In genomic region chr17:72206376-72206775, GRCh38 we compare ENCODE assay signal across 19 cellular contexts.
DNase-seq lines count a peak whose midpoint lies in the region; ATAC-seq and FAIRE-seq lines count a peak whose summit lies in the region.
"Had no signal": no experiment of that assay in that cellular context is flagged by ENCODE, and none has a peak within 500 bp of the region (broad histone marks: within the 10 kb centered on the region; RNA-seq: fewer than 3 reads in every experiment).

No MANE protein-coding gene starts in this region.

- no peak for ATAC-seq in HG03521 (IDR thresholded peaks at IDR 0.05; ENCODE audit: unreplicated experiment)
- ATAC-seq: HCT116 had no signal

- no peaks in the 10 kb centered on the region for H3K79me1 ChIP-seq in neuronal stem cell (ENCODE audit: low read depth, low read length)

- H3K4me1 ChIP-seq in neuronal stem cell (ENCODE audit: control insufficient read depth in 2 of 2, insufficient read depth in 1 of 2, low read depth in 1 of 2, low read length in 2 of 2): peaks cover 6 to 21% of the 10 kb centered on the region in 2 donors

- H2BK15ac ChIP-seq in neuronal stem cell (ENCODE audit: low read length): no peak overlapping the region

- H3K14ac ChIP-seq in neuronal stem cell (ENCODE audit: low read length): no peak overlapping the region

- no peak overlapping the region for H2BK120ac ChIP-seq in neuronal stem cell (ENCODE audit: low read depth, low read length)

- no peak overlapping the region for H2AK5ac ChIP-seq in neuronal stem cell (ENCODE audit: low read depth, low read length)

- H3K27ac ChIP-seq in neuronal stem cell (replicated peaks; ENCODE audit: low read length): no peak overlapping the region

- H4K91ac ChIP-seq in neuronal stem cell (ENCODE audit: low read depth, low read length, poor library complexity): no peak overlapping the region

- H3K18ac ChIP-seq in neuronal stem cell (ENCODE audit: low read length): peak overlapping the region; percentile 32

- H2AFZ ChIP-seq in neuronal stem cell (ENCODE audit: low read length): no peak overlapping the region
- H2AFZ ChIP-seq: GM23338 had no signal

- no peaks in the 10 kb centered on the region for H3K36me3 ChIP-seq in neuronal stem cell (replicated peaks in 1 of 2; ENCODE audit: control insufficient read depth in 2 of 2, insufficient read depth in 2 of 2, low read length in 2 of 2)

- peaks cover 0 to 17% (median 0%) of the 10 kb centered on the region in 3 experiments for H3K27me3 ChIP-seq in neuronal stem cell (ENCODE audit: control insufficient read depth in 3 of 3, insufficient read depth in 3 of 3, low read depth in 1 of 3, low read length in 3 of 3)

- DNase-seq in SK-N-DZ (ENCODE audit: low spot score) (peak; percentile 47), myocyte (ENCODE audit: low read depth) (peak; percentile 7), neuronal stem cell (ENCODE audit: low spot score) (no peak), frontal cortex (ENCODE audit: low spot score in 2 of 2) (no peak)
- no peak for DNase-seq in activated CD4-positive, CD25-positive, alpha-beta regulatory T cell treated with anti-CD3 and anti-CD28 coated beads, Interleukin-2, amount 50 U/mL, for 72 hours
- DNase-seq: C1 segment of cervical spinal cord; Calu3; CD4-positive, alpha-beta memory T cell; COR-L47; DMS53; DMS79 treated with DMSO at 0.1 percent for 48 hours; GF-D8; H9; HFFc6 had no signal

- no peak overlapping the region for H3K4me3 ChIP-seq in neuronal stem cell (ENCODE audit: low read length in 2 of 2)
- H3K4me3 ChIP-seq: GM23338 had no signal

- no peaks in the 10 kb centered on the region for H3K9me3 ChIP-seq in neuronal stem cell (replicated peaks in 1 of 2; ENCODE audit: control insufficient read depth in 2 of 2, insufficient read depth in 1 of 2, low read depth in 1 of 2, low read length in 2 of 2)

- H3K4me2 ChIP-seq in neuronal stem cell (ENCODE audit: insufficient read depth, low read length, poor library complexity, severe bottlenecking): peak overlapping the region; percentile 14
- H3K4me2 ChIP-seq: GM23338 had no signal

- no peak overlapping the region for H4K8ac ChIP-seq in neuronal stem cell (ENCODE audit: low read depth, low read length)

- no peak overlapping the region for H3K9ac ChIP-seq in neuronal stem cell (ENCODE audit: low read depth, low read length, poor library complexity)

- H2BK12ac ChIP-seq in neuronal stem cell (ENCODE audit: low read length): peak overlapping the region; percentile 14

- FAIRE-seq in frontal cortex (lab: Jason Lieb, UNC): no peak
- FAIRE-seq: GM12891, GM18507 had no signal

- WGBS in neuronal stem cell (ENCODE audit: extremely low coverage in 2 of 2, insufficient read length in 2 of 2, insufficient replicate concordance in 1 of 2), 2 donors: no CpG with 5 or more reads among the region's 4 CpGs

- no peak overlapping the region for H2BK5ac ChIP-seq in neuronal stem cell (ENCODE audit: low read length)

- no peak overlapping the region for H3K4ac ChIP-seq in neuronal stem cell (ENCODE audit: low read length)

- H3K23ac ChIP-seq in neuronal stem cell (ENCODE audit: low read depth, low read length, poor library complexity): no peak overlapping the region

Comparison
In these comparisons a context has a peak if more than half of its experiments do, and no peak if none do; other contexts are left out.
1. DNase-seq: peak in SK-N-DZ (single experiment) and myocyte (single experiment); none in neuronal stem cell (single experiment), frontal cortex (0 of 2) and activated CD4-positive, CD25-positive, alpha-beta regulatory T cell treated with anti-CD3 and anti-CD28 coated beads, Interleukin-2, amount 50 U/mL, for 72 hours (single experiment).